Comparison of ENCODE assay signal across 25 cellular contexts in the genomic region with DNA sequence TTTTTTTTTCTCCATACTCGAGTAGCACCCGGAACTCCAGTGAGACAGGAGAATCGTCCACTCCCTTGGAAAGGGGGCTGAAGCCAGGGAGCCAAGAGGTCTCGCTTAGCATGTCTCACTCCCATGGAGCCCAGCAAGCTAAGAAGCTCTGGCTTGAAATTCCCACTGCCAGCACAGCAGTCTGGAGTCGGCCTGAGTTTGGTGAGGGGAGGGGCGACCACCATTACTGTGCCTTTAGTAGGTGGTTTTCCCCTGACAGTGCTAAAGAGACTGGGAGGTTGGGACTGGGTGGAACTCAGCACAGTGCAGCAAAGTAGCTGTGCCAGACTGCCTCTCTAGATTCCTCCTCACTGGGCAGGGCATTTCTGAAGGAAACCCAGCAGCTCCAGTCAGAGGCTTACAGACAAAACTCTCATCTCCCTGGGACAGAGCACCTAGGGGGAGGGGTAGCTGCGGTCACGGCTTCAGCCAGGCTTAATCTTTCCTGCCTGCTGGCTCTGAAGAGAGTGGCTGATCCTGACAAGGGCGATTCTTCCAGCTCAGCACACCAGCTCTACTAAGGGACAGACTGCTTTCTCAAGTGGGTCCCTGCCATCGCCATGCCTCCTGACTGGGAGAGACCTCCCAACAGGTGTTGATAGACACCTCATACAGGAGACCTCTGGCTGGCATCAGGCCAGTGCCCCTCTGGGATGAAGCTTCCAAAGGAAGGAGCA.
DNase-seq lines count a peak whose midpoint lies in the region; ATAC-seq, FAIRE-seq and TF ChIP-seq lines count a peak whose summit lies in the region.
"Had no signal": no experiment of that assay in that cellular context is flagged by ENCODE, and none has a peak within 500 bp of the region (broad histone marks: within the 10 kb centered on the region; RNA-seq: fewer than 3 reads in every experiment).

No MANE protein-coding gene starts in this region.

- ATAC-seq in GM18517 (IDR thresholded peaks at IDR 0.05; ENCODE audit: unreplicated experiment) (no peak), GM18502 (IDR thresholded peaks at IDR 0.05; ENCODE audit: poor library complexity, unreplicated experiment) (no peak), HG02981 (IDR thresholded peaks at IDR 0.05; ENCODE audit: unreplicated experiment) (no peak)

- H4K5ac ChIP-seq in H1 (ENCODE audit: insufficient read length, low read depth, low read length) = peak overlapping the region; percentile 25
- no peak overlapping the region for H4K5ac ChIP-seq in mesendoderm (ENCODE audit: low read length)

- H3K79me2 ChIP-seq in H1 (ENCODE audit: control insufficient read depth in 1 of 2, insufficient read depth in 2 of 2, low read length in 2 of 2) = no peaks in the 10 kb centered on the region
- no peaks in the 10 kb centered on the region for H3K79me2 ChIP-seq in mesendoderm (ENCODE audit: control insufficient read depth, insufficient read depth, low read length)

- no peak for TF ChIP-seq CTCF in H1 (IDR thresholded peaks at IDR 0.05; ENCODE audit: control extremely low read depth in 1 of 3, insufficient read depth in 1 of 3, low read depth in 1 of 3, low read length in 3 of 3)

- peak overlapping the region; percentile 22; the same call in 1 of the 2 replicates for H2BK12ac ChIP-seq in H1 (ENCODE audit: low read depth, low read length)

- no peaks in the 10 kb centered on the region for H3K36me3 ChIP-seq in H7 (replicated peaks; ENCODE audit: control insufficient read depth, insufficient read depth, low read length)
- H3K36me3 ChIP-seq in H1 (ENCODE audit: control insufficient read depth in 2 of 4, insufficient read depth in 4 of 4, low read length in 3 of 4) = no peaks in the 10 kb centered on the region
- H3K36me3 ChIP-seq in mesendoderm (ENCODE audit: control insufficient read depth, insufficient read depth, low read length) = no peaks in the 10 kb centered on the region
- H3K36me3 ChIP-seq: ascending aorta, tibial artery had no signal

- H3K18ac ChIP-seq in H1 (ENCODE audit: extremely low read depth, low read length) (peak overlapping the region; percentile 95; the same call in 1 of the 2 replicates), mesendoderm (ENCODE audit: low read length) (peak overlapping the region; percentile 25)

- H4K20me1 ChIP-seq in H1 (replicated peaks in 1 of 2; ENCODE audit: control insufficient read depth in 1 of 2, insufficient read depth in 2 of 2, low read length in 2 of 2) = no peaks in the 10 kb centered on the region

- no peaks in the 10 kb centered on the region for H3K23me2 ChIP-seq in H1 (ENCODE audit: low read depth, low read length)

- H2AK5ac ChIP-seq in H1 (ENCODE audit: low read depth, low read length) (no peak overlapping the region), mesendoderm (ENCODE audit: low read length) (no peak overlapping the region)

- H3K56ac ChIP-seq in H1 (replicated peaks; ENCODE audit: insufficient read length, low read depth, low read length) = no peak overlapping the region
- H3K56ac ChIP-seq in mesendoderm (ENCODE audit: low read length) = peak overlapping the region; percentile 74

- POLR2A ChIA-PET in H1 (lab: Charles Lee; ENCODE audit: partially characterized antibody) = no interaction called here

- H3K4ac ChIP-seq in H1 (replicated peaks; ENCODE audit: insufficient read length, low read depth, low read length) (no peak overlapping the region), mesendoderm (ENCODE audit: low read depth, low read length) (peak overlapping the region; percentile 49)

- H2BK120ac ChIP-seq in H1 (replicated peaks; ENCODE audit: low read depth, low read length) (peak overlapping the region; percentile 92), mesendoderm (ENCODE audit: low read depth, low read length) (no peak overlapping the region)

- no peaks in the 10 kb centered on the region for H3K79me1 ChIP-seq in H1 (ENCODE audit: low read depth, low read length)
- H3K79me1 ChIP-seq in mesendoderm (ENCODE audit: low read length) = no peaks in the 10 kb centered on the region

- H4K91ac ChIP-seq in H1 (replicated peaks; ENCODE audit: insufficient read length, low read length) = peak overlapping the region; percentile 25

- no peak for FAIRE-seq in H1 (lab: Jason Lieb, UNC)
- FAIRE-seq: colon, small intestine had no signal

- H3K4me1 ChIP-seq in H1 (replicated peaks in 1 of 4; ENCODE audit: control insufficient read depth in 3 of 4, insufficient read depth in 4 of 4, low read length in 3 of 4) = peaks cover 0 to 12% (median 6%) of the 10 kb centered on the region in 4 experiments; a peak in 6 of 7 replicates
- no peaks in the 10 kb centered on the region for H3K4me1 ChIP-seq in mesendoderm (ENCODE audit: control insufficient read depth, low read depth, low read length)
- H3K4me1 ChIP-seq: ascending aorta, tibial artery had no signal

- WGBS in H1 (ENCODE audit: extremely low coverage in 1 of 2, insufficient coverage in 1 of 2, insufficient read length in 1 of 2, insufficient replicate concordance in 2 of 2, low coverage in 1 of 2, low lambda C conversion rate in 2 of 2, missing lambda C conversion rate in 1 of 2), 2 experiments = 78% methylated on average over 9 of the region's 10 CpGs; no CpG with 5 or more reads in 1 of the 2 experiments
- WGBS in mesendoderm (ENCODE audit: extremely low coverage, insufficient coverage, low lambda C conversion rate) = no CpG with 5 or more reads among the region's 10 CpGs

- TF ChIP-seq POLR2A in H1 (IDR thresholded peaks at IDR 0.05; ENCODE audit: control extremely low read depth in 1 of 2, low read depth in 2 of 2, low read length in 2 of 2) = no peak

- H3K23ac ChIP-seq in H1 (ENCODE audit: insufficient read length) (no peak overlapping the region), mesendoderm (ENCODE audit: low read length) (no peak overlapping the region)

- H3K14ac ChIP-seq in H1 (ENCODE audit: insufficient read length) = peak overlapping the region; percentile 96

- DNase-seq in H7 (peak; percentile 7), NCI-H82 treated with DMSO at 0.1 percent for 48 hours (lab: John Stamatoyannopoulos, UW; ENCODE audit: unreplicated experiment) (peak; percentile 69), H1 (ENCODE audit: low read depth in 1 of 2, low spot score in 2 of 2) (no peak), mesendoderm (peak; percentile 74), hippocampal formation (lab: John Stamatoyannopoulos, UW) (no peak)
- DNase-seq: activated CD4-positive, alpha-beta T cell treated with anti-CD3 and anti-CD28 coated beads for 1 hour; C1 segment of cervical spinal cord; GOT3; hypothalamus; Karpas-422; kidney glomerular epithelial cell; midbrain; NCI-H1048; NCI-H2029 treated with DMSO at 0.1 percent for 48 hours; NCI-H446; small intestine; stimulated activated CD4-positive, alpha-beta T cell treated with anti-CD3 and anti-CD28 coated beads, Interleukin-2, amount 100 ng/mL, for 48 hours; stimulated activated naive CD4-positive, alpha-beta T cell treated with Interleukin-2 at 50 U/mL for 16 hours; T1000; tibial artery had no signal

- no peak for TF ChIP-seq EP300 in H1 (IDR thresholded peaks at IDR 0.05; ENCODE audit: borderline replicate concordance in 1 of 2, low read depth in 2 of 2, low read length in 2 of 2)

- peak overlapping the region; percentile 43; the same call in 1 of the 2 replicates for H2BK20ac ChIP-seq in H1 (ENCODE audit: low read length)

- H3K27ac ChIP-seq in H1 (ENCODE audit: low read depth, low read length) = no peak overlapping the region
- H3K27ac ChIP-seq in mesendoderm (ENCODE audit: low read depth, low read length) = no peak overlapping the region
- H3K27ac ChIP-seq: ascending aorta, tibial artery had no signal

- H3K27me3 ChIP-seq in H7 (ENCODE audit: control insufficient read depth, insufficient read depth, low read length) = no peaks in the 10 kb centered on the region
- H3K27me3 ChIP-seq in H1 (replicated peaks in 1 of 4; ENCODE audit: control insufficient read depth in 3 of 4, extremely low read depth in 1 of 4, insufficient read depth in 3 of 4, low read length in 3 of 4) = no peaks in the 10 kb centered on the region
- H3K27me3 ChIP-seq in mesendoderm (ENCODE audit: insufficient read depth, low read length, poor library complexity) = no peaks in the 10 kb centered on the region
- H3K27me3 ChIP-seq: ascending aorta, tibial artery had no signal

- H3K4me2 ChIP-seq in H1 (ENCODE audit: insufficient read depth in 1 of 2, low read depth in 2 of 2, low read length in 2 of 2) (peak overlapping the region in 1 of 2 experiments; percentile 58; a peak in 1 of 4 replicates), mesendoderm (ENCODE audit: low read length) (no peak overlapping the region)

- TF ChIP-seq RAD21 in H1 (IDR thresholded peaks at IDR 0.05 in 1 of 2, conservative IDR thresholded peaks at IDR 0.05 in 1 of 2; ENCODE audit: low read depth in 2 of 2, low read length in 2 of 2) = no peak

- peak overlapping the region; percentile 82; the same call in 1 of the 2 replicates for H2BK5ac ChIP-seq in H1 (ENCODE audit: low read depth, low read length)
- H2BK5ac ChIP-seq in mesendoderm (ENCODE audit: low read length) = no peak overlapping the region

- H3K9me3 ChIP-seq in H1 (ENCODE audit: insufficient read depth in 2 of 2, low read depth in 1 of 2, low read length in 1 of 2) = no peaks in the 10 kb centered on the region; a peak in 1 of 4 replicates

- H2AFZ ChIP-seq in H1 (ENCODE audit: low read length) = peak overlapping the region; percentile 99

- no peak overlapping the region for H3K9ac ChIP-seq in H1 (replicated peaks in 1 of 4; ENCODE audit: extremely low read depth in 1 of 4, low read depth in 3 of 4, low read length in 3 of 4)
- H3K9ac ChIP-seq in mesendoderm (ENCODE audit: low read length) = no peak overlapping the region

- CTCF ChIA-PET in H1 (lab: Charles Lee; ENCODE audit: partially characterized antibody) = interaction anchor here (0.6 kb wide), 2 partner anchors 410 to 414 kb away, joined by 3 to 4 read pairs; no protein-coding TSS in a partner anchor

- H2BK15ac ChIP-seq in H1 (ENCODE audit: low read length) = peak overlapping the region; percentile 35; the same call in 1 of the 2 replicates
- peak overlapping the region; percentile 8 for H2BK15ac ChIP-seq in mesendoderm (replicated peaks; ENCODE audit: low read depth)

- peak overlapping the region; percentile 57; the same call in 1 of the 2 replicates for H4K8ac ChIP-seq in H1 (ENCODE audit: extremely low read depth, insufficient read depth, low read length)
- no peak overlapping the region for H4K8ac ChIP-seq in mesendoderm (ENCODE audit: low read depth, low read length)

- H3K4me3 ChIP-seq in H7 (ENCODE audit: insufficient read depth, low read depth, low read length) (no peak overlapping the region), H1 (ENCODE audit: extremely low read depth in 1 of 4, insufficient read depth in 2 of 4, low read depth in 3 of 4, low read length in 4 of 4) (no peak overlapping the region), mesendoderm (ENCODE audit: low read length) (no peak overlapping the region)
- H3K4me3 ChIP-seq: ascending aorta, tibial artery had no signal

TF ChIP-seq in H1, 55 proteins besides CTCF, POLR2A, EP300 and RAD21:
- TF ChIP-seq CHD2 (IDR thresholded peaks at IDR 0.05; ENCODE audit: low read length) (no peak), CTBP2 (IDR thresholded peaks at IDR 0.05; ENCODE audit: borderline replicate concordance, insufficient read depth, insufficient read length, low read length) (no peak), ASH2L (IDR thresholded peaks at IDR 0.05; ENCODE audit: low read length) (peak; percentile 73), CEBPB (IDR thresholded peaks at IDR 0.05; ENCODE audit: low read depth, low read length) (no peak)

Comparison
In these comparisons a context has a peak if more than half of its experiments do, and no peak if none do; other contexts are left out.
1. DNase-seq: peak in H7 (single experiment), NCI-H82 treated with DMSO at 0.1 percent for 48 hours (single experiment) and mesendoderm (single experiment); none in H1 (0 of 2) and hippocampal formation (0 of 2).